ENCODE assay signal across 25 cellular contexts in the genomic region with DNA sequence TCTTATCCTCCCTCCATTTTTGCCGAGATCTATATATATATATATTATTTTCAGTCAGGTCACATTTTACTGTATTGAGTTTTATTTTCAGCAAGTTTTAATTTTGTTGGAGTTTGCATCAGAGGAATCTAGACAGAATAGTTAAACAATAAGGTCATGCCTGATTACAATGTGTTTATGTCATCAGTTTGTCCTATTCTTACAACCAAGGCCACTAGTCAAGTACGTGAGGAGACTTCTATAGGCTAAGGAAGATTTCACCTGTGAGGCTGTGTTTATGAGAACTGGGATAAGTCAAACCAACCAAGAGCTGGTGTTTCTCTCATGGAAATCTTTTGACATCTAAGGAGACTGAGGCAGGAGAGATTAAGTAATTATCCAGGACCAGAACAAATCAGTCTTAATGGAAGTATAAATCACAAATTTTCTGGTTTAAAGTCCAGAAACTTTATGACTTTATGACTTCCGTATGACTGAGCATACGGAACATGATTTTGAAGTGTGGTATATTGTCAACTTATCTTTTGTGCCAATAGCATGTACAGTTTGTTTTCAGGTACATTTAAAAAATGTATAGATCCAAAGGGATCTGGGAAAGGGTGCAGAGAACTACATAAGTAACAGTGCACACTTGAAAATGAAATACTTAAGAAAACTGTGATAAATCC.
"Had no signal": no experiment of that assay in that cellular context is flagged by ENCODE, and none has a peak within 500 bp of the region (broad histone marks: within the 10 kb centered on the region; RNA-seq: fewer than 3 reads in every experiment).

No MANE protein-coding gene starts in this region.

- H3K36me3 ChIP-seq: heart left ventricle, neutrophil, spleen, stomach had no signal

- H3K4me1 ChIP-seq: spleen had no signal

- H3K27ac ChIP-seq: coronary artery, neutrophil, spleen, stomach had no signal

- H3K27me3 ChIP-seq: neutrophil, spleen, stomach had no signal

- FAIRE-seq: endothelial cell of umbilical vein had no signal

- H3K4me3 ChIP-seq: coronary artery, heart left ventricle, lung, spleen, stomach had no signal

- DNase-seq: caudate nucleus; effector CD4-positive, alpha-beta T cell; endodermal cell; erythroblast; foreskin melanocyte; heart left ventricle; hypothalamus; islet precursor cell; left ventricle myocardium superior; mesenchymal stem cell; naive thymus-derived CD8-positive, alpha-beta T cell; posterior cingulate gyrus; right cardiac atrium; spleen; stimulated activated CD4-positive, alpha-beta T cell treated with anti-CD3 and anti-CD28 coated beads, Interleukin-15, amount 100 ng/mL, for 24 hours; stimulated activated CD4-positive, alpha-beta T cell treated with anti-CD3 and anti-CD28 coated beads, Interleukin-1b, Interleukin-23, amount 100 ng/mL, for 48 hours; stimulated activated CD4-positive, alpha-beta T cell treated with anti-CD3 and anti-CD28 coated beads, Interleukin-4, amount 100 ng/mL, for 24 hours; stimulated activated naive CD4-positive, alpha-beta T cell; stomach; substantia nigra; trophoblast cell had no signal

- H3K9me3 ChIP-seq: heart left ventricle, neutrophil, stomach had no signal

- ATAC-seq: heart left ventricle; left ventricle myocardium superior; naive thymus-derived CD8-positive, alpha-beta T cell; right cardiac atrium had no signal
